Comparison of ENCODE assay signal across 8 cellular contexts in the genomic region with DNA sequence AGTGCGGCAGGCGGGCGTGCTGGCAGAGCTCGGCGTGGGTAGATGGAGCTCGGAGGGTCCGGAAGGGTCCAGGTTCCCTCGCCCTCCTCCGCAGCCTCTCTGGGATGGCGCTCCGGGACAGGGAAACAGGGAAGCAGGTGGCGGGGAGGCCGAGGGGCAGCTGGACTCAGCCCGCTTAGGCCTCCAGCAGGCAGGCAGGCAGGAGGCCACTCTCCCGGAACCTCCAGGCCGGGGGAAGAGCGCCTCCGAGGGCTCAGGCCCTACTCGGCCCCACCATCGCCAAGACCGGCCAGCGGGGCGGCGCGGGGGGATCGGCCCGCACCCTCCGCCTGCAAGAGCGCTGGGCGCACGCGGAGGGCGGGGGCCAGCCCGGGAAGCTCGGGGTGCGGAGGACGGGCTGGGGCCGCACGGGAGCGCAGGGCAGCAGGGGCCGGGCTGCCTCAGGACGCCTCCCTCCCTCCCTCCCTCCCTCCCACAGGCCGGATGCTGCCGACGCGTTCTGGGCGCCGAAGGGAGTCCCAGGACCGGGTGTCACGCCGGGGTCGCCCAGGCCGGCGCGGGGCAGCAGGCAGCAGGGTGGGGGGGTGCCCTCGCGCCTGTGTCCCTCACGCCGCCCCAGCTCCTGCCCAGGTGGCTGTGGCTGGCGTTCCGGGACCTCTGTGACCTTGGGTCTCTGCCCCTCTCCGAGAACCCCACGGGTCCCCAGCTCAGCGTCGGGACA. TPM values are rescaled to one million over a fixed set of nuclear protein-coding genes. Genes with fewer than 3 reads are reported as not detected.
DNase-seq lines count a peak whose midpoint lies in the region; ATAC-seq lines count a peak whose summit lies in the region.

No MANE protein-coding gene starts in this region.

- no peaks in the 10 kb centered on the region for H3K36me3 ChIP-seq in rectal smooth muscle tissue (ENCODE audit: control insufficient read depth, insufficient read depth, low read length)

- intact Hi-C loops in left cardiac atrium (cut with DNase I): no loop called here

- peaks cover 9% of the 10 kb centered on the region for H3K4me1 ChIP-seq in rectal smooth muscle tissue (ENCODE audit: control insufficient read depth, insufficient read depth, low read length)

- DNase-seq in ELF-1 (ENCODE audit: low read depth, low spot score) (peak; percentile 44), left cardiac atrium (peak; percentile 61)
- no peak for DNase-seq in Jurkat, Clone E6-1 (ENCODE audit: low read depth, low spot score)
- peak; percentile 69 for DNase-seq in activated naive CD4-positive, alpha-beta T cell treated with anti-CD3 and anti-CD28 coated beads, Interleukin-2, amount 10 ng/mL, durations not matched to agents 7 days and 5 days

- H3K4me3 Mint-ChIP-seq in activated naive CD4-positive, alpha-beta T cell treated with anti-CD3 and anti-CD28 coated beads, Interleukin-2, amount 10 ng/mL, durations not matched to agents 7 days and 5 days: peak overlapping the region; percentile 85

- H3K9me3 Mint-ChIP-seq in activated naive CD4-positive, alpha-beta T cell treated with anti-CD3 and anti-CD28 coated beads, Interleukin-2, amount 10 ng/mL, durations not matched to agents 7 days and 5 days: no peaks in the 10 kb centered on the region

- peak overlapping the region; percentile 68 for H3K4me3 ChIP-seq in Jurkat, Clone E6-1 (ENCODE audit: low read length)
- peak overlapping the region; percentile 82 for H3K4me3 ChIP-seq in rectal smooth muscle tissue (ENCODE audit: low read length)

- H3K27me3 Mint-ChIP-seq in activated naive CD4-positive, alpha-beta T cell treated with anti-CD3 and anti-CD28 coated beads, Interleukin-2, amount 10 ng/mL, durations not matched to agents 7 days and 5 days: peaks cover 4% of the 10 kb centered on the region

- CTCF ChIA-PET in activated naive CD4-positive, alpha-beta T cell treated with anti-CD3 and anti-CD28 coated beads, Interleukin-2, amount 10 ng/mL, durations not matched to agents 7 days and 5 days (lab: Charles Lee): interaction anchor here (1.4 kb wide), 1 partner anchor 9 kb away, joined by 4 read pairs; no protein-coding TSS in a partner anchor

- ATAC-seq in GM21423 (IDR thresholded peaks at IDR 0.05; ENCODE audit: unreplicated experiment) (peak; percentile 21), left cardiac atrium (peak; percentile 38 to 47), HG03457 (IDR thresholded peaks at IDR 0.05; ENCODE audit: unreplicated experiment) (no peak), GM21825 (IDR thresholded peaks at IDR 0.05; ENCODE audit: unreplicated experiment) (no peak)

- H3K36me3 Mint-ChIP-seq in activated naive CD4-positive, alpha-beta T cell treated with anti-CD3 and anti-CD28 coated beads, Interleukin-2, amount 10 ng/mL, durations not matched to agents 7 days and 5 days: peaks cover 6% of the 10 kb centered on the region

- H3K4me1 Mint-ChIP-seq in activated naive CD4-positive, alpha-beta T cell treated with anti-CD3 and anti-CD28 coated beads, Interleukin-2, amount 10 ng/mL, durations not matched to agents 7 days and 5 days: peaks cover 31% of the 10 kb centered on the region

- H3K27ac ChIP-seq in rectal smooth muscle tissue (ENCODE audit: low read depth, low read length): peak overlapping the region; percentile 90

- peak overlapping the region; percentile 89 for H3K27ac Mint-ChIP-seq in activated naive CD4-positive, alpha-beta T cell treated with anti-CD3 and anti-CD28 coated beads, Interleukin-2, amount 10 ng/mL, durations not matched to agents 7 days and 5 days

- H3K9ac ChIP-seq in rectal smooth muscle tissue (ENCODE audit: low read length): peak overlapping the region; percentile 77

- H3K27me3 ChIP-seq in rectal smooth muscle tissue (ENCODE audit: control insufficient read depth, insufficient read depth, low read length): no peaks in the 10 kb centered on the region

RNA-seq across cellular contexts. Expression of gene MGAT4B, which starts 1.0 kb away (rescaled TPM):
- 57.3 TPM for polyA plus RNA-seq in Jurkat, Clone E6-1 (2012; ENCODE audit: insufficient read depth, insufficient read length)
- total RNA-seq in left cardiac atrium: 10 to 100 TPM; 66.5 to 85.9 TPM

RNA-seq across cellular contexts. Expression of gene LTC4S, which starts 11.9 kb away (rescaled TPM):
- 1.9 TPM for polyA plus RNA-seq in Jurkat, Clone E6-1 (2012; ENCODE audit: insufficient read depth, insufficient read length)
- 10 to 100 TPM; 13.9 to 16.1 TPM for total RNA-seq in left cardiac atrium

RNA-seq across cellular contexts. Expression of gene SQSTM1, which starts 15.0 kb away (rescaled TPM):
- 43.5 TPM for polyA plus RNA-seq in Jurkat, Clone E6-1 (2012; ENCODE audit: insufficient read depth, insufficient read length)
- total RNA-seq in left cardiac atrium: 100 to 1,000 TPM; 302 to 316 TPM

RNA-seq across cellular contexts. Expression of gene MRNIP, which starts 52.9 kb away (rescaled TPM):
- 17.1 TPM for polyA plus RNA-seq in Jurkat, Clone E6-1 (2012; ENCODE audit: insufficient read depth, insufficient read length)
- total RNA-seq in left cardiac atrium: 10 to 100 TPM; 11.1 to 12.7 TPM

Comparison
In these comparisons a context has a peak if more than half of its experiments do, and no peak if none do; other contexts are left out.
1. ATAC-seq: peak in GM21423 (single experiment) and left cardiac atrium (2 of 2); none in HG03457 (single experiment) and GM21825 (single experiment).